In the genomic region with DNA sequence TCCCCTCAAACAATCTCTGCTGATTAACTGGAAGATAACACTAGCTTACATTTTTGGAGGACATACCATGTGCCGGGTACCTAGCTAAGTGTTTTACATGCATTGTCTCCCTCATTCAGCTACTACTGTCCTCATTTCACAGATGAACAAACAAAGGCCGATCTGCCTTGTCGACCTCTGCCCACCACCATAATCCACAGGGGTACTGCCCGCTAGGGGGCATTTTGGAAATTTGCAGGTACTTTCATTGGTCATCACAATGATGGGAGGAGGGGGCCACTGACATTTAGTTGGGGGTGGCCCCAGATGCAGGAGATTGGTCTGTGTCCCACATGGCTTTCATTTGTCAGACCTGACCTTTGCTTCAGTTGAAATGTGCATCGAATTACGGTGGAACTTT, we compare ENCODE assay signal across 16 cellular contexts. TPM values are rescaled to one million over a fixed set of nuclear protein-coding genes. Genes with fewer than 3 reads are reported as not detected.
DNase-seq lines count a peak whose midpoint lies in the region; ATAC-seq and TF ChIP-seq lines count a peak whose summit lies in the region.
"Had no signal": no experiment of that assay in that cellular context is flagged by ENCODE, and none has a peak within 500 bp of the region (broad histone marks: within the 10 kb centered on the region; RNA-seq: fewer than 3 reads in every experiment).

No MANE protein-coding gene starts in this region.

- no peaks in the 10 kb centered on the region for H3K9me3 ChIP-seq in esophagus squamous epithelium
- H3K9me3 ChIP-seq: lower lobe of right lung had no signal

- TF ChIP-seq CTCF in GM12872 (IDR thresholded peaks at IDR 0.05; ENCODE audit: insufficient read depth, low read depth, low read length) (peak; percentile 38; the same call in 2 of the 3 replicates), brain microvascular endothelial cell (IDR thresholded peaks at IDR 0.05; ENCODE audit: low read depth, low read length, missing control alignments) (peak; percentile 53), kidney epithelial cell (IDR thresholded peaks at IDR 0.05; ENCODE audit: insufficient read depth, low read length, poor library complexity, severe bottlenecking) (peak; percentile 30), esophagus squamous epithelium (IDR thresholded peaks at IDR 0.05) (no peak)

- intact Hi-C loops in esophagus squamous epithelium (cut with DNase I) = no loop called here

- in situ Hi-C loops in brain microvascular endothelial cell (cut with HindIII; ENCODE audit: low pct_ligation_motif_present, low sequenced_read_pairs) = no loop called here

- DNase-seq in NAMALWA (ENCODE audit: low spot score) = peak; percentile 26
- no peak for DNase-seq in brain microvascular endothelial cell
- DNase-seq in kidney epithelial cell (ENCODE audit: low read depth) = no peak
- no peak for DNase-seq in activated CD8-positive, alpha-beta memory T cell treated with anti-CD3 and anti-CD28 coated beads, Interleukin-2, amount 50 U/mL, for 48 hours
- DNase-seq in esophagus squamous epithelium (lab: John Stamatoyannopoulos, UW) = no peak
- DNase-seq: activated CD8-positive, alpha-beta memory T cell treated with anti-CD3 and anti-CD28 coated beads, Interleukin-2, amount 50 U/mL, for 4 hours; activated naive CD8-positive, alpha-beta T cell treated with anti-CD3 and anti-CD28 coated beads for 36 hours; HCEC 1CT; lower lobe of right lung; NCI-H1048; stimulated activated naive CD8-positive, alpha-beta T cell treated with anti-CD3 and anti-CD28 coated beads, Interleukin-15, Interleukin-2, amounts not matched to agents 100 U/mL and 50 U/mL, for 24 hours had no signal

- H3K36me3 ChIP-seq in brain microvascular endothelial cell (replicated peaks) = no peaks in the 10 kb centered on the region
- no peaks in the 10 kb centered on the region for H3K36me3 ChIP-seq in kidney epithelial cell (ENCODE audit: control insufficient read depth, insufficient read depth, low read length)
- H3K36me3 ChIP-seq in esophagus squamous epithelium = no peaks in the 10 kb centered on the region
- H3K36me3 ChIP-seq: BLaER1 treated with 17β-estradiol and CSF1 and Interleukin-3, amounts not matched to agents 10 nM and 100 nM; lower lobe of right lung had no signal

- 50 to 64% methylated on average over 6 of the region's 6 CpGs for WGBS in esophagus squamous epithelium, 2 donors

- no peak for ATAC-seq in HG02970 (IDR thresholded peaks at IDR 0.05; ENCODE audit: low FRiP score, unreplicated experiment)
- ATAC-seq in GM19035 (IDR thresholded peaks at IDR 0.05; ENCODE audit: unreplicated experiment) = no peak
- ATAC-seq: activated CD4-positive, CD25-positive, alpha-beta regulatory T cell treated with anti-CD3 and anti-CD28 coated beads, Interleukin-2, amount 50 U/mL, for 24 hours; lower lobe of right lung; stimulated activated naive CD8-positive, alpha-beta T cell treated with anti-CD3 and anti-CD28 coated beads, Interleukin-15, Interleukin-2, amounts not matched to agents 100 U/mL and 50 U/mL, for 24 hours had no signal

- no peak overlapping the region for H3K4me3 ChIP-seq in brain microvascular endothelial cell (ENCODE audit: low read depth, low read length)
- no peak overlapping the region for H3K4me3 ChIP-seq in kidney epithelial cell (ENCODE audit: low read depth, low read length)
- no peak overlapping the region for H3K4me3 ChIP-seq in esophagus squamous epithelium
- H3K4me3 ChIP-seq: BLaER1 treated with 17β-estradiol and CSF1 and Interleukin-3, amounts not matched to agents 10 nM and 100 nM; lower lobe of right lung had no signal

- H3K4me1 ChIP-seq in esophagus squamous epithelium = peaks cover 6 to 19% (median 7%) of the 10 kb centered on the region in 3 donors

- H3K27ac ChIP-seq in brain microvascular endothelial cell = no peak overlapping the region
- H3K27ac ChIP-seq in esophagus squamous epithelium = no peak overlapping the region
- H3K27ac ChIP-seq: BLaER1 treated with 17β-estradiol and CSF1 and Interleukin-3, amounts not matched to agents 10 nM and 100 nM; lower lobe of right lung had no signal

- H3K27me3 ChIP-seq in brain microvascular endothelial cell (replicated peaks) (peaks cover 44% of the 10 kb centered on the region), kidney epithelial cell (ENCODE audit: control insufficient read depth, insufficient read depth, low read length) (peaks cover 13% of the 10 kb centered on the region), esophagus squamous epithelium (peaks cover 7 to 72% (median 11%) of the 10 kb centered on the region in 4 donors)

- no peak for TF ChIP-seq POLR2A in esophagus squamous epithelium (IDR thresholded peaks at IDR 0.05)

RNA-seq across cellular contexts. Expression of a gene that starts 3.9 kb away (rescaled TPM):
- total RNA-seq in kidney epithelial cell (1.9 and 2.4 TPM in 2 replicates), esophagus squamous epithelium (under 1 TPM in 3 of 4 donors, not detected in 1; 0.09 to 0.19 (median 0.12) TPM)
- total RNA-seq: activated naive CD8-positive, alpha-beta T cell treated with anti-CD3 and anti-CD28 coated beads for 36 hours had no signal

Comparison
In these comparisons a context has a peak if more than half of its experiments do, and no peak if none do; other contexts are left out.
1. CTCF ChIP-seq: peak in GM12872 (single experiment), brain microvascular endothelial cell (single experiment) and kidney epithelial cell (single experiment); none in esophagus squamous epithelium (0 of 6).